Comparison of ENCODE assay signal across 1 cellular context in the genomic region with DNA sequence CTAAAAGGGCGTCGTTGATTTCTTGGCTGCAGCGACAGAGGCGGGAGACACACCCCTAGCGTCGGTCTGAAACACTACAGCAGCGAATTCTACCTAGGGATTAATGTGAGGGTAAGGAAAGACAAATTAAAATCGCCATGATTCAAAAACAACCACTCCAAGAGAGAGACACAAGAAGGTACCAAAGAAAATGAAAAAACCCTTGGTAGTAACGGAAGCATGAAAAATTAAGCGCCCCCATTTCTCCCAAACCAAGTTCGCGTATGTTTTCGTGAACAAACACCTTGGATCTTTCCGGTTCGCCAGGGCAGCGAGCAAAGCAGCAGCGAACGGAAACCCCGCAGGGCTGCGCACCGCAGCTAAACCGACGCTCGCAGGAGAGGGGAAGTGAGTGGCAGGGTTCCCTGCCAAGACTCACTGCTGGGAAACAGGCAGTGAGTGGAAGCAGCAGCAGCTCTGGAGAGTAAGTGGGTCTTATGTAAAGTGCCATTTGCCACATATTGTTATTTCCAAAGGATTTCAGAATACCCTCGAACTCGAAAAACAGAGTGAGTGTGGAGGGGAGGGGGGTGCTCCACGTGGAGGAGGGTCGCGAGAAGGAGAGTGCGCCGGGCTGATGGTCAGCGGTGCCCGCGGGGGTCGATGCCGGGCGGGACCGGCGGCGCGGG.
TF ChIP-seq lines count a peak whose summit lies in the region.

No MANE protein-coding gene starts in this region.

TF ChIP-seq in SK-N-SH, 30 proteins besides CTCF, POLR2A, EP300 and RAD21 (continued from another document):
- TF ChIP-seq, protein P1, sequence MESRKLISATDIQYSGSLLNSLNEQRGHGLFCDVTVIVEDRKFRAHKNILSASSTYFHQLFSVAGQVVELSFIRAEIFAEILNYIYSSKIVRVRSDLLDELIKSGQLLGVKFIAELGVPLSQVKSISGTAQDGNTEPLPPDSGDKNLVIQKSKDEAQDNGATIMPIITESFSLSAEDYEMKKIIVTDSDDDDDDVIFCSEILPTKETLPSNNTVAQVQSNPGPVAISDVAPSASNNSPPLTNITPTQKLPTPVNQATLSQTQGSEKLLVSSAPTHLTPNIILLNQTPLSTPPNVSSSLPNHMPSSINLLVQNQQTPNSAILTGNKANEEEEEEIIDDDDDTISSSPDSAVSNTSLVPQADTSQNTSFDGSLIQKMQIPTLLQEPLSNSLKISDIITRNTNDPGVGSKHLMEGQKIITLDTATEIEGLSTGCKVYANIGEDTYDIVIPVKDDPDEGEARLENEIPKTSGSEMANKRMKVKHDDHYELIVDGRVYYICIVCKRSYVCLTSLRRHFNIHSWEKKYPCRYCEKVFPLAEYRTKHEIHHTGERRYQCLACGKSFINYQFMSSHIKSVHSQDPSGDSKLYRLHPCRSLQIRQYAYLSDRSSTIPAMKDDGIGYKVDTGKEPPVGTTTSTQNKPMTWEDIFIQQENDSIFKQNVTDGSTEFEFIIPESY (IDR thresholded peaks at IDR 0.05; ENCODE audit: borderline replicate concordance, low read depth) = no peak
- TF ChIP-seq, protein P2, sequence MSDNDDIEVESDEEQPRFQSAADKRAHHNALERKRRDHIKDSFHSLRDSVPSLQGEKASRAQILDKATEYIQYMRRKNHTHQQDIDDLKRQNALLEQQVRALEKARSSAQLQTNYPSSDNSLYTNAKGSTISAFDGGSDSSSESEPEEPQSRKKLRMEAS (IDR thresholded peaks at IDR 0.05; ENCODE audit: low read depth) = no peak; the same call in 1 of the 2 replicates
- TF ChIP-seq NRF1 (IDR thresholded peaks at IDR 0.05; ENCODE audit: low read depth, low read length) (no peak), GABPA (IDR thresholded peaks at IDR 0.05; ENCODE audit: low read depth) (no peak), MEF2A (IDR thresholded peaks at IDR 0.05; ENCODE audit: borderline replicate concordance, low read depth) (no peak), NFIC (IDR thresholded peaks at IDR 0.05; ENCODE audit: borderline replicate concordance) (no peak), CHD2 (IDR thresholded peaks at IDR 0.05; ENCODE audit: low read length, partially characterized antibody) (no peak), GATA2 (CRISPR knock-in tag; IDR thresholded peaks at IDR 0.05) (no peak), POLR2AphosphoS5 (IDR thresholded peaks at IDR 0.05; ENCODE audit: low read depth, low read length) (no peak), TAF1 (IDR thresholded peaks at IDR 0.05; ENCODE audit: borderline replicate concordance, low read depth, low read length) (peak; percentile 29; the same call in 1 of the 2 replicates), MXI1 (IDR thresholded peaks at IDR 0.05; ENCODE audit: low read depth, low read length) (no peak; the same call in 1 of the 2 replicates), YY1 (IDR thresholded peaks at IDR 0.05; ENCODE audit: low read depth) (no peak), TCF12 (IDR thresholded peaks at IDR 0.05) (no peak), ELF1 (IDR thresholded peaks at IDR 0.05) (no peak), FOXM1 (IDR thresholded peaks at IDR 0.05; ENCODE audit: low read depth) (no peak), FOXJ3 (CRISPR knock-in tag; IDR thresholded peaks at IDR 0.05) (no peak)
- TF ChIP-seq, protein P3, sequence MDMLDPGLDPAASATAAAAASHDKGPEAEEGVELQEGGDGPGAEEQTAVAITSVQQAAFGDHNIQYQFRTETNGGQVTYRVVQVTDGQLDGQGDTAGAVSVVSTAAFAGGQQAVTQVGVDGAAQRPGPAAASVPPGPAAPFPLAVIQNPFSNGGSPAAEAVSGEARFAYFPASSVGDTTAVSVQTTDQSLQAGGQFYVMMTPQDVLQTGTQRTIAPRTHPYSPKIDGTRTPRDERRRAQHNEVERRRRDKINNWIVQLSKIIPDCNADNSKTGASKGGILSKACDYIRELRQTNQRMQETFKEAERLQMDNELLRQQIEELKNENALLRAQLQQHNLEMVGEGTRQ (IDR thresholded peaks at IDR 0.05; ENCODE audit: borderline replicate concordance, low read depth, low read length) = no peak
- TF ChIP-seq, protein P4, sequence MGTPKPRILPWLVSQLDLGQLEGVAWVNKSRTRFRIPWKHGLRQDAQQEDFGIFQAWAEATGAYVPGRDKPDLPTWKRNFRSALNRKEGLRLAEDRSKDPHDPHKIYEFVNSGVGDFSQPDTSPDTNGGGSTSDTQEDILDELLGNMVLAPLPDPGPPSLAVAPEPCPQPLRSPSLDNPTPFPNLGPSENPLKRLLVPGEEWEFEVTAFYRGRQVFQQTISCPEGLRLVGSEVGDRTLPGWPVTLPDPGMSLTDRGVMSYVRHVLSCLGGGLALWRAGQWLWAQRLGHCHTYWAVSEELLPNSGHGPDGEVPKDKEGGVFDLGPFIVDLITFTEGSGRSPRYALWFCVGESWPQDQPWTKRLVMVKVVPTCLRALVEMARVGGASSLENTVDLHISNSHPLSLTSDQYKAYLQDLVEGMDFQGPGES (IDR thresholded peaks at IDR 0.05; ENCODE audit: low read depth, low read length) = no peak
- TF ChIP-seq, protein P5, sequence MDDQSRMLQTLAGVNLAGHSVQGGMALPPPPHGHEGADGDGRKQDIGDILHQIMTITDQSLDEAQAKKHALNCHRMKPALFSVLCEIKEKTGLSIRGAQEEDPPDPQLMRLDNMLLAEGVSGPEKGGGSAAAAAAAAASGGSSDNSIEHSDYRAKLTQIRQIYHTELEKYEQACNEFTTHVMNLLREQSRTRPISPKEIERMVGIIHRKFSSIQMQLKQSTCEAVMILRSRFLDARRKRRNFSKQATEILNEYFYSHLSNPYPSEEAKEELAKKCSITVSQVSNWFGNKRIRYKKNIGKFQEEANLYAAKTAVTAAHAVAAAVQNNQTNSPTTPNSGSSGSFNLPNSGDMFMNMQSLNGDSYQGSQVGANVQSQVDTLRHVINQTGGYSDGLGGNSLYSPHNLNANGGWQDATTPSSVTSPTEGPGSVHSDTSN (IDR thresholded peaks at IDR 0.05) = no peak
- TF ChIP-seq, protein P6, sequence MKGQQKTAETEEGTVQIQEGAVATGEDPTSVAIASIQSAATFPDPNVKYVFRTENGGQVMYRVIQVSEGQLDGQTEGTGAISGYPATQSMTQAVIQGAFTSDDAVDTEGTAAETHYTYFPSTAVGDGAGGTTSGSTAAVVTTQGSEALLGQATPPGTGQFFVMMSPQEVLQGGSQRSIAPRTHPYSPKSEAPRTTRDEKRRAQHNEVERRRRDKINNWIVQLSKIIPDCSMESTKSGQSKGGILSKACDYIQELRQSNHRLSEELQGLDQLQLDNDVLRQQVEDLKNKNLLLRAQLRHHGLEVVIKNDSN (IDR thresholded peaks at IDR 0.05; ENCODE audit: borderline replicate concordance, low read depth) = no peak
- TF ChIP-seq, protein P7, sequence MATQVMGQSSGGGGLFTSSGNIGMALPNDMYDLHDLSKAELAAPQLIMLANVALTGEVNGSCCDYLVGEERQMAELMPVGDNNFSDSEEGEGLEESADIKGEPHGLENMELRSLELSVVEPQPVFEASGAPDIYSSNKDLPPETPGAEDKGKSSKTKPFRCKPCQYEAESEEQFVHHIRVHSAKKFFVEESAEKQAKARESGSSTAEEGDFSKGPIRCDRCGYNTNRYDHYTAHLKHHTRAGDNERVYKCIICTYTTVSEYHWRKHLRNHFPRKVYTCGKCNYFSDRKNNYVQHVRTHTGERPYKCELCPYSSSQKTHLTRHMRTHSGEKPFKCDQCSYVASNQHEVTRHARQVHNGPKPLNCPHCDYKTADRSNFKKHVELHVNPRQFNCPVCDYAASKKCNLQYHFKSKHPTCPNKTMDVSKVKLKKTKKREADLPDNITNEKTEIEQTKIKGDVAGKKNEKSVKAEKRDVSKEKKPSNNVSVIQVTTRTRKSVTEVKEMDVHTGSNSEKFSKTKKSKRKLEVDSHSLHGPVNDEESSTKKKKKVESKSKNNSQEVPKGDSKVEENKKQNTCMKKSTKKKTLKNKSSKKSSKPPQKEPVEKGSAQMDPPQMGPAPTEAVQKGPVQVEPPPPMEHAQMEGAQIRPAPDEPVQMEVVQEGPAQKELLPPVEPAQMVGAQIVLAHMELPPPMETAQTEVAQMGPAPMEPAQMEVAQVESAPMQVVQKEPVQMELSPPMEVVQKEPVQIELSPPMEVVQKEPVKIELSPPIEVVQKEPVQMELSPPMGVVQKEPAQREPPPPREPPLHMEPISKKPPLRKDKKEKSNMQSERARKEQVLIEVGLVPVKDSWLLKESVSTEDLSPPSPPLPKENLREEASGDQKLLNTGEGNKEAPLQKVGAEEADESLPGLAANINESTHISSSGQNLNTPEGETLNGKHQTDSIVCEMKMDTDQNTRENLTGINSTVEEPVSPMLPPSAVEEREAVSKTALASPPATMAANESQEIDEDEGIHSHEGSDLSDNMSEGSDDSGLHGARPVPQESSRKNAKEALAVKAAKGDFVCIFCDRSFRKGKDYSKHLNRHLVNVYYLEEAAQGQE (IDR thresholded peaks at IDR 0.05; ENCODE audit: low read depth, low read length) = no peak
